Comparison of ENCODE assay signal across 1 cellular context in the genomic region with DNA sequence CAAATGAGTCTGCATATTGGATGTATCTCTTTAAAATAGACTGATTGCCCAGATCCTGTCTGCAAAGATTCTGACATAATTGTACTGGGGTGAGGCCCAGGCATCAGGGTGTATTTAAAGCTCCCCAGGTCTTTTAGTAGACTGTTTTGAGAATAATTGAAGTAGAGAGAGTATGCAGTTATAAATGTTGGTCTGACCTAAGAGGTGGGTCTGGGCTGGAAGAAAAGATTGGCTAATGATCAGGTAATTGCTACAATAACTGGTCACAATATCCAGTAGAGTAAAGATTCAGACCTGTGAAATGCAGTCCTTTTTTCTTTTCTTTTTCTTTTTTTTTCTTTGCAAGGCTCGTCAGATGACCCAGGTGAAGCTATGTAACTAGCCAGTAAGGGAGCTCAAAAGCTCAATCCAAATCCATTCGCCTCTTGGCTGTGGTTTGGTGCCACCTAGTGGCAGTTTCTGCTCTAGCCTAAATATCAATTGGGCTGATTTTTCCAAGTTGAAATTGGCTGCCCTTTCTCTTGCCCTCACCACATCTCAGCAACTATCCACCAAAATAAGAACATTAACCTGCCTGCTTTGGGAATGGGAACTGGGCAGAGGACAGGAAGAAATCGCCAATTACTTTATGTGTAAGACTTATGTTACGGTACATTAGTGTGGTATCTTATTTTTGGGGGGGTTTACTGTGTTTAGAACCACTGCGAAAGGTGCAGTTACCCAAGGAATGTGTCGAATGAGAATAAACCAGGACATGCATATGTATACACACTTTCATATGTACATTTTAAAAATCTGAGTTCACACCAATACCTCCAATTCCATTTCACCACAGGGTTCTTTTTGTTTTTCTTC.
TF ChIP-seq lines count a peak whose summit lies in the region.

No MANE protein-coding gene starts in this region.

TF ChIP-seq in K562, 482 proteins besides CTCF, POLR2A, EP300 and RAD21 (continued from another document and continues in another):
- TF ChIP-seq KHSRP (IDR thresholded peaks at IDR 0.05) (no peak), SMAD4 (CRISPR knock-in tag; conservative IDR thresholded peaks at IDR 0.05) (no peak), RBM17 (IDR thresholded peaks at IDR 0.05; ENCODE audit: borderline replicate concordance, low read depth, low read length) (no peak), E2F8 (IDR thresholded peaks at IDR 0.05; ENCODE audit: low read depth, partially characterized antibody) (peak; percentile 17), ETV1 (tag; conservative IDR thresholded peaks at IDR 0.05; ENCODE audit: low read depth) (no peak), DMBX1 (CRISPR knock-in tag; IDR thresholded peaks at IDR 0.05; ENCODE audit: borderline replicate concordance) (no peak), ZNF695 (CRISPR knock-in tag; IDR thresholded peaks at IDR 0.05) (no peak), MLX (CRISPR knock-in tag; conservative IDR thresholded peaks at IDR 0.05) (no peak), ZSCAN29 (IDR thresholded peaks at IDR 0.05) (no peak), SMARCB1 (IDR thresholded peaks at IDR 0.05; ENCODE audit: insufficient read length, low read depth) (no peak), CBX5 (IDR thresholded peaks at IDR 0.05; ENCODE audit: borderline replicate concordance, low read depth) (no peak), POLR2H (tag; IDR thresholded peaks at IDR 0.05; ENCODE audit: low read depth) (no peak), CHCHD3 (CRISPR knock-in tag; IDR thresholded peaks at IDR 0.05) (no peak), HNRNPUL1 (IDR thresholded peaks at IDR 0.05; ENCODE audit: low read length) (no peak), ZNF407 (IDR thresholded peaks at IDR 0.05; ENCODE audit: low read depth) (peak; percentile 82), ZNF395 (CRISPR knock-in tag; IDR thresholded peaks at IDR 0.05) (no peak), LEF1 (IDR thresholded peaks at IDR 0.05) (no peak), U2AF2 (optimal IDR thresholded peaks at IDR 0.05; ENCODE audit: low read depth, low read length) (no peak), CSDE1 (IDR thresholded peaks at IDR 0.05) (no peak)
- TF ChIP-seq, protein P1, sequence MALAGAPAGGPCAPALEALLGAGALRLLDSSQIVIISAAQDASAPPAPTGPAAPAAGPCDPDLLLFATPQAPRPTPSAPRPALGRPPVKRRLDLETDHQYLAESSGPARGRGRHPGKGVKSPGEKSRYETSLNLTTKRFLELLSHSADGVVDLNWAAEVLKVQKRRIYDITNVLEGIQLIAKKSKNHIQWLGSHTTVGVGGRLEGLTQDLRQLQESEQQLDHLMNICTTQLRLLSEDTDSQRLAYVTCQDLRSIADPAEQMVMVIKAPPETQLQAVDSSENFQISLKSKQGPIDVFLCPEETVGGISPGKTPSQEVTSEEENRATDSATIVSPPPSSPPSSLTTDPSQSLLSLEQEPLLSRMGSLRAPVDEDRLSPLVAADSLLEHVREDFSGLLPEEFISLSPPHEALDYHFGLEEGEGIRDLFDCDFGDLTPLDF (CRISPR knock-in tag; IDR thresholded peaks at IDR 0.05): no peak
- TF ChIP-seq, protein P2, sequence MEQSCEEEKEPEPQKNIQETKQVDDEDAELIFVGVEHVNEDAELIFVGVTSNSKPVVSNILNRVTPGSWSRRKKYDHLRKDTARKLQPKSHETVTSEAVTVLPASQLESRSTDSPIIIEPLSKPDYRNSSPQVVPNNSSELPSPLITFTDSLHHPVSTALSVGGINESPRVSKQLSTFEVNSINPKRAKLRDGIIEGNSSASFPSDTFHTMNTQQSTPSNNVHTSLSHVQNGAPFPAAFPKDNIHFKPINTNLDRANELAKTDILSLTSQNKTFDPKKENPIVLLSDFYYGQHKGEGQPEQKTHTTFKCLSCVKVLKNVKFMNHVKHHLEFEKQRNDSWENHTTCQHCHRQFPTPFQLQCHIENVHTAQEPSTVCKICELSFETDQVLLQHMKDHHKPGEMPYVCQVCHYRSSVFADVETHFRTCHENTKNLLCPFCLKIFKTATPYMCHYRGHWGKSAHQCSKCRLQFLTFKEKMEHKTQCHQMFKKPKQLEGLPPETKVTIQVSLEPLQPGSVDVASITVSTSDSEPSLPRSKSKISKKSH (CRISPR knock-in tag; IDR thresholded peaks at IDR 0.05): no peak
- TF ChIP-seq, protein P3, sequence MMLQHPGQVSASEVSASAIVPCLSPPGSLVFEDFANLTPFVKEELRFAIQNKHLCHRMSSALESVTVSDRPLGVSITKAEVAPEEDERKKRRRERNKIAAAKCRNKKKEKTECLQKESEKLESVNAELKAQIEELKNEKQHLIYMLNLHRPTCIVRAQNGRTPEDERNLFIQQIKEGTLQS (IDR thresholded peaks at IDR 0.05): no peak
- TF ChIP-seq, protein P3 (CRISPR knock-in tag; conservative IDR thresholded peaks at IDR 0.05): 0 out of 2 replicates have a peak, but pooled peaks have one; percentile 41
- TF ChIP-seq, protein P4, sequence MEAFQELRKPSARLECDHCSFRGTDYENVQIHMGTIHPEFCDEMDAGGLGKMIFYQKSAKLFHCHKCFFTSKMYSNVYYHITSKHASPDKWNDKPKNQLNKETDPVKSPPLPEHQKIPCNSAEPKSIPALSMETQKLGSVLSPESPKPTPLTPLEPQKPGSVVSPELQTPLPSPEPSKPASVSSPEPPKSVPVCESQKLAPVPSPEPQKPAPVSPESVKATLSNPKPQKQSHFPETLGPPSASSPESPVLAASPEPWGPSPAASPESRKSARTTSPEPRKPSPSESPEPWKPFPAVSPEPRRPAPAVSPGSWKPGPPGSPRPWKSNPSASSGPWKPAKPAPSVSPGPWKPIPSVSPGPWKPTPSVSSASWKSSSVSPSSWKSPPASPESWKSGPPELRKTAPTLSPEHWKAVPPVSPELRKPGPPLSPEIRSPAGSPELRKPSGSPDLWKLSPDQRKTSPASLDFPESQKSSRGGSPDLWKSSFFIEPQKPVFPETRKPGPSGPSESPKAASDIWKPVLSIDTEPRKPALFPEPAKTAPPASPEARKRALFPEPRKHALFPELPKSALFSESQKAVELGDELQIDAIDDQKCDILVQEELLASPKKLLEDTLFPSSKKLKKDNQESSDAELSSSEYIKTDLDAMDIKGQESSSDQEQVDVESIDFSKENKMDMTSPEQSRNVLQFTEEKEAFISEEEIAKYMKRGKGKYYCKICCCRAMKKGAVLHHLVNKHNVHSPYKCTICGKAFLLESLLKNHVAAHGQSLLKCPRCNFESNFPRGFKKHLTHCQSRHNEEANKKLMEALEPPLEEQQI (IDR thresholded peaks at IDR 0.05): 0 out of 2 replicates have a peak, but pooled peaks have one; percentile 30
- TF ChIP-seq, protein P5, sequence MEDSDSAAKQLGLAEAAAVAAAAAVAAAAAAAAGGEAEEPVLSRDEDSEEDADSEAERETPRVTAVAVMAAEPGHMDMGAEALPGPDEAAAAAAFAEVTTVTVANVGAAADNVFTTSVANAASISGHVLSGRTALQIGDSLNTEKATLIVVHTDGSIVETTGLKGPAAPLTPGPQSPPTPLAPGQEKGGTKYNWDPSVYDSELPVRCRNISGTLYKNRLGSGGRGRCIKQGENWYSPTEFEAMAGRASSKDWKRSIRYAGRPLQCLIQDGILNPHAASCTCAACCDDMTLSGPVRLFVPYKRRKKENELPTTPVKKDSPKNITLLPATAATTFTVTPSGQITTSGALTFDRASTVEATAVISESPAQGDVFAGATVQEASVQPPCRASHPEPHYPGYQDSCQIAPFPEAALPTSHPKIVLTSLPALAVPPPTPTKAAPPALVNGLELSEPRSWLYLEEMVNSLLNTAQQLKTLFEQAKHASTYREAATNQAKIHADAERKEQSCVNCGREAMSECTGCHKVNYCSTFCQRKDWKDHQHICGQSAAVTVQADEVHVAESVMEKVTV (CRISPR knock-in tag; IDR thresholded peaks at IDR 0.05): peak; percentile 85
